ENCODE assay signal across 8 cellular contexts in genomic region chr11:74683279-74683871, GRCh38. TPM values are rescaled to one million over a fixed set of nuclear protein-coding genes. Genes with fewer than 3 reads are reported as not detected.
DNase-seq lines count a peak whose midpoint lies in the region; ATAC-seq, FAIRE-seq and TF ChIP-seq lines count a peak whose summit lies in the region.

No MANE protein-coding gene starts in this region.

- peaks cover 36% of the 10 kb centered on the region for H3K4me1 ChIP-seq in skeletal muscle satellite cell (ENCODE audit: control insufficient read depth, insufficient read depth, low read length)
- H3K4me1 ChIP-seq in effector memory CD4-positive, alpha-beta T cell (ENCODE audit: control insufficient read depth, insufficient read depth, low read length, poor library complexity, severe bottlenecking), result no peaks in the 10 kb centered on the region

- no peaks in the 10 kb centered on the region for H3K36me3 ChIP-seq in bronchial epithelial cell (ENCODE audit: control insufficient read depth, insufficient read depth, low read length)
- no peaks in the 10 kb centered on the region for H3K36me3 ChIP-seq in skeletal muscle satellite cell (ENCODE audit: insufficient read depth, low read length)
- H3K36me3 ChIP-seq in effector memory CD4-positive, alpha-beta T cell (ENCODE audit: control insufficient read depth, insufficient read depth, low read length), result no peaks in the 10 kb centered on the region

- H3K36me3 Mint-ChIP-seq in immature natural killer cell, result peaks cover 0 to 4% (median 0%) of the 10 kb centered on the region in 3 donors

- peak overlapping the region in 3 of 5 donors; percentile 22 to 38 (median 38) for H3K4me3 Mint-ChIP-seq in immature natural killer cell

- no peaks in the 10 kb centered on the region for H3K27me3 ChIP-seq in bronchial epithelial cell (ENCODE audit: control insufficient read depth, insufficient read depth, low read length)
- H3K27me3 ChIP-seq in skeletal muscle satellite cell (ENCODE audit: control insufficient read depth, insufficient read depth, low read length), result no peaks in the 10 kb centered on the region
- H3K27me3 ChIP-seq in effector memory CD4-positive, alpha-beta T cell (replicated peaks; ENCODE audit: control insufficient read depth, insufficient read depth, low read length, poor library complexity, severe bottlenecking), result peaks cover 6% of the 10 kb centered on the region

- no peak overlapping the region for H3K27ac ChIP-seq in effector memory CD4-positive, alpha-beta T cell (ENCODE audit: insufficient read depth, low read length, poor library complexity, severe bottlenecking)

- H3K27me3 Mint-ChIP-seq in immature natural killer cell (ENCODE audit: low read depth in 3 of 3), result peaks cover 3 to 8% (median 4%) of the 10 kb centered on the region in 3 donors

- peak overlapping the region; percentile 78 for H3K4me2 ChIP-seq in skeletal muscle satellite cell (ENCODE audit: low read length)

- no peak overlapping the region for H3K27ac Mint-ChIP-seq in immature natural killer cell

- no peak for FAIRE-seq in bronchial epithelial cell (lab: Jason Lieb, UNC)

- H3K9ac ChIP-seq in skeletal muscle satellite cell (ENCODE audit: low read depth, low read length), result peak overlapping the region; percentile 78

- H3K9me3 ChIP-seq in skeletal muscle satellite cell (replicated peaks; ENCODE audit: low read length), result no peaks in the 10 kb centered on the region
- no peaks in the 10 kb centered on the region for H3K9me3 ChIP-seq in effector memory CD4-positive, alpha-beta T cell (ENCODE audit: control insufficient read depth, low read length)

- no peaks in the 10 kb centered on the region for H3K9me3 Mint-ChIP-seq in immature natural killer cell

- ATAC-seq in GM19035 (IDR thresholded peaks at IDR 0.05; ENCODE audit: unreplicated experiment), result peak; percentile 61
- ATAC-seq in GM21717 (IDR thresholded peaks at IDR 0.05; ENCODE audit: unreplicated experiment), result no peak
- no peak for ATAC-seq in GM19324 (IDR thresholded peaks at IDR 0.05; ENCODE audit: low FRiP score, unreplicated experiment)

- peak; percentile 50 for TF ChIP-seq CTCF in bronchial epithelial cell (IDR thresholded peaks at IDR 0.05; ENCODE audit: insufficient read depth, low read length, severe bottlenecking)

- H3K4me3 ChIP-seq in bronchial epithelial cell (ENCODE audit: low read depth, low read length) (peak overlapping the region; percentile 25), skeletal muscle satellite cell (ENCODE audit: low read length) (peak overlapping the region; percentile 61)
- no peak overlapping the region for H3K4me3 ChIP-seq in effector memory CD4-positive, alpha-beta T cell (ENCODE audit: insufficient read depth, low read depth, low read length, poor library complexity, severe bottlenecking)

- H3K4me1 Mint-ChIP-seq in immature natural killer cell, result peaks cover 0 to 3% of the 10 kb centered on the region in 2 donors

- DNase-seq in bronchial epithelial cell (ENCODE audit: low read depth), result no peak
- DNase-seq in immature natural killer cell, result no peak
- DNase-seq in effector memory CD4-positive, alpha-beta T cell, result no peak
- DNase-seq in NCI-H510A (lab: John Stamatoyannopoulos, UW), result no peak

RNA-seq across cellular contexts. Expression of gene CHRDL2, which starts 47.9 kb away (rescaled TPM):
- not detected in 2 replicates for total RNA-seq in bronchial epithelial cell
- polyA plus RNA-seq in immature natural killer cell, result not detected
- total RNA-seq in skeletal muscle satellite cell (2012; rRNA removed), result not detected in 2 replicates
